8 cellular contexts compared by ENCODE assay signal in genomic region chr14:74860899-74861733, GRCh38. TPM values are rescaled to one million over a fixed set of nuclear protein-coding genes. Genes with fewer than 3 reads are reported as not detected.
DNase-seq lines count a peak whose midpoint lies in the region; ATAC-seq and TF ChIP-seq lines count a peak whose summit lies in the region.

No MANE protein-coding gene starts in this region.

- H3K4me3 ChIP-seq in lower leg skin (ENCODE audit: low read depth, poor library complexity, severe bottlenecking) = no peak overlapping the region

- intact Hi-C loops in lower leg skin (cut with DNase I; ENCODE audit: low total_unique reads) = loop anchor here (5.0 kb wide), 1 partner anchor 46 kb away; no protein-coding TSS in a partner anchor

- DNase-seq in CMK (ENCODE audit: low read depth) (peak; percentile 52), NCI-H748 (lab: John Stamatoyannopoulos, UW; ENCODE audit: unreplicated experiment) (peak; percentile 82), dermis blood vessel endothelial cell (peak; percentile 93), lower leg skin (ENCODE audit: low spot score in 2 of 2) (peak; percentile 88 to 98)
- peak; percentile 96 for DNase-seq in activated CD4-positive, alpha-beta T cell treated with anti-CD3 and anti-CD28 coated beads, Interleukin-2, amount 50 U/mL, for 1 hour
- DNase-seq in stimulated activated CD4-positive, alpha-beta T cell treated with anti-CD3 and anti-CD28 coated beads, TNF-alpha, amount 100 ng/mL, for 48 hours (ENCODE audit: low read depth in 3 of 3) = peak; percentile 77 to 91 (median 89)

- peak; percentile 59 for ATAC-seq in HG03378 (IDR thresholded peaks at IDR 0.05; ENCODE audit: unreplicated experiment)
- no peak for ATAC-seq in HG03108 (IDR thresholded peaks at IDR 0.05; ENCODE audit: unreplicated experiment)

- TF ChIP-seq CTCF in lower leg skin (IDR thresholded peaks at IDR 0.05) = peak in 1 of 3 donors; percentile 46

- WGBS in lower leg skin, 2 donors = 24 to 32% methylated on average over 7 of the region's 7 CpGs

- TF ChIP-seq POLR2A in lower leg skin (IDR thresholded peaks at IDR 0.05) = no peak

RNA-seq across cellular contexts. Expression of gene PROX2, which starts 14.8 kb away (rescaled TPM):
- not detected in 2 replicates for total RNA-seq in dermis blood vessel endothelial cell
- under 1 TPM in 2 of 4 donors, not detected in 2; 0.10 to 0.42 TPM for total RNA-seq in lower leg skin

RNA-seq across cellular contexts. Expression of gene DLST, which starts 20.6 kb away (rescaled TPM):
- total RNA-seq in dermis blood vessel endothelial cell (58.0 and 91.4 TPM in 2 replicates), lower leg skin (100 to 1,000 TPM in 1 of 4 donors, 10 to 100 TPM in 3; 65.0 to 126 (median 73.8) TPM)
